In genomic region chr4:166169111-166169510, GRCh38 we compare ENCODE assay signal across 8 cellular contexts.
DNase-seq lines count a peak whose midpoint lies in the region; ATAC-seq and TF ChIP-seq lines count a peak whose summit lies in the region.

No MANE protein-coding gene starts in this region.

- no peaks in the 10 kb centered on the region for H4K20me1 ChIP-seq in OCI-LY1 (ENCODE audit: insufficient read depth, low read length)

- no peak overlapping the region for H2AFZ ChIP-seq in OCI-LY1 (ENCODE audit: low read length)

- H3K79me2 ChIP-seq in OCI-LY1 (ENCODE audit: insufficient read depth, low read length) = no peaks in the 10 kb centered on the region

- peak; percentile 23 for DNase-seq in COLO829 (ENCODE audit: low spot score)
- peak; percentile 10 for DNase-seq in fibroblast of villous mesenchyme (ENCODE audit: low read depth)
- DNase-seq in NCI-H2171 (lab: John Stamatoyannopoulos, UW) = no peak
- no peak for DNase-seq in HuH-7.5 (ENCODE audit: low spot score)
- no peak for DNase-seq in lower leg skin (ENCODE audit: low spot score in 2 of 2)
- DNase-seq in effector memory CD4-positive, alpha-beta T cell = no peak

- H3K9me2 ChIP-seq in OCI-LY1 (ENCODE audit: low read depth, low read length) = no peaks in the 10 kb centered on the region

- no peaks in the 10 kb centered on the region for H3F3A ChIP-seq in OCI-LY1 (ENCODE audit: insufficient read depth, low read length)

- no peak for TF ChIP-seq POLR2A in lower leg skin (IDR thresholded peaks at IDR 0.05)

- no peaks in the 10 kb centered on the region for H3K27me3 ChIP-seq in OCI-LY1 (ENCODE audit: insufficient read depth, low read length)
- H3K27me3 ChIP-seq in effector memory CD4-positive, alpha-beta T cell (replicated peaks; ENCODE audit: control insufficient read depth, insufficient read depth, low read length, poor library complexity, severe bottlenecking) = no peaks in the 10 kb centered on the region

- peak; percentile 57 for TF ChIP-seq CTCF in OCI-LY1 (IDR thresholded peaks at IDR 0.05; ENCODE audit: low read length)
- TF ChIP-seq CTCF in fibroblast of villous mesenchyme (IDR thresholded peaks at IDR 0.05; ENCODE audit: insufficient read depth, low read depth, low read length) = peak; percentile 44
- TF ChIP-seq CTCF in lower leg skin (IDR thresholded peaks at IDR 0.05) = no peak

- no peaks in the 10 kb centered on the region for H3K9me3 ChIP-seq in OCI-LY1 (ENCODE audit: low read length)
- no peaks in the 10 kb centered on the region for H3K9me3 ChIP-seq in effector memory CD4-positive, alpha-beta T cell (ENCODE audit: control insufficient read depth, low read length)

- ATAC-seq in GM21717 (IDR thresholded peaks at IDR 0.05; ENCODE audit: unreplicated experiment) = peak; percentile 47

- WGBS in lower leg skin, 2 donors = 59 to 60% methylated on average over 3 of the region's 3 CpGs

- no peak overlapping the region for H3K4me2 ChIP-seq in OCI-LY1 (ENCODE audit: low read length)

- peaks cover 12% of the 10 kb centered on the region for H3K4me1 ChIP-seq in OCI-LY1 (ENCODE audit: insufficient read depth, low read length, severe bottlenecking)
- no peaks in the 10 kb centered on the region for H3K4me1 ChIP-seq in effector memory CD4-positive, alpha-beta T cell (ENCODE audit: control insufficient read depth, insufficient read depth, low read length, poor library complexity, severe bottlenecking)

- H3K27ac ChIP-seq in OCI-LY1 (ENCODE audit: low read depth, low read length, poor library complexity, severe bottlenecking) = no peak overlapping the region
- H3K27ac ChIP-seq in effector memory CD4-positive, alpha-beta T cell (ENCODE audit: insufficient read depth, low read length, poor library complexity, severe bottlenecking) = no peak overlapping the region

- no peaks in the 10 kb centered on the region for H3K36me3 ChIP-seq in OCI-LY1 (ENCODE audit: insufficient read depth, low read length)
- no peaks in the 10 kb centered on the region for H3K36me3 ChIP-seq in effector memory CD4-positive, alpha-beta T cell (ENCODE audit: control insufficient read depth, insufficient read depth, low read length)

- H3K9ac ChIP-seq in OCI-LY1 (ENCODE audit: low read length) = no peak overlapping the region

- intact Hi-C loops in lower leg skin (cut with DNase I; ENCODE audit: low total_unique reads) = no loop called here

- H3K4me3 ChIP-seq in OCI-LY1 (ENCODE audit: low read depth, low read length, poor library complexity, severe bottlenecking) = no peak overlapping the region
- H3K4me3 ChIP-seq in fibroblast of villous mesenchyme (ENCODE audit: low read depth, low read length) = no peak overlapping the region
- H3K4me3 ChIP-seq in lower leg skin (ENCODE audit: low read depth, poor library complexity, severe bottlenecking) = no peak overlapping the region
- H3K4me3 ChIP-seq in effector memory CD4-positive, alpha-beta T cell (ENCODE audit: insufficient read depth, low read depth, low read length, poor library complexity, severe bottlenecking) = no peak overlapping the region

Comparison
In these comparisons a context has a peak if more than half of its experiments do, and no peak if none do; other contexts are left out.
1. DNase-seq: peak in COLO829 (single experiment) and fibroblast of villous mesenchyme (single experiment); none in NCI-H2171 (single experiment), HuH-7.5 (single experiment), lower leg skin (0 of 2) and effector memory CD4-positive, alpha-beta T cell (0 of 3).
2. CTCF ChIP-seq: peak in OCI-LY1 (single experiment) and fibroblast of villous mesenchyme (single experiment); none in lower leg skin (0 of 3).